8 cellular contexts compared by ENCODE assay signal in the genomic region with DNA sequence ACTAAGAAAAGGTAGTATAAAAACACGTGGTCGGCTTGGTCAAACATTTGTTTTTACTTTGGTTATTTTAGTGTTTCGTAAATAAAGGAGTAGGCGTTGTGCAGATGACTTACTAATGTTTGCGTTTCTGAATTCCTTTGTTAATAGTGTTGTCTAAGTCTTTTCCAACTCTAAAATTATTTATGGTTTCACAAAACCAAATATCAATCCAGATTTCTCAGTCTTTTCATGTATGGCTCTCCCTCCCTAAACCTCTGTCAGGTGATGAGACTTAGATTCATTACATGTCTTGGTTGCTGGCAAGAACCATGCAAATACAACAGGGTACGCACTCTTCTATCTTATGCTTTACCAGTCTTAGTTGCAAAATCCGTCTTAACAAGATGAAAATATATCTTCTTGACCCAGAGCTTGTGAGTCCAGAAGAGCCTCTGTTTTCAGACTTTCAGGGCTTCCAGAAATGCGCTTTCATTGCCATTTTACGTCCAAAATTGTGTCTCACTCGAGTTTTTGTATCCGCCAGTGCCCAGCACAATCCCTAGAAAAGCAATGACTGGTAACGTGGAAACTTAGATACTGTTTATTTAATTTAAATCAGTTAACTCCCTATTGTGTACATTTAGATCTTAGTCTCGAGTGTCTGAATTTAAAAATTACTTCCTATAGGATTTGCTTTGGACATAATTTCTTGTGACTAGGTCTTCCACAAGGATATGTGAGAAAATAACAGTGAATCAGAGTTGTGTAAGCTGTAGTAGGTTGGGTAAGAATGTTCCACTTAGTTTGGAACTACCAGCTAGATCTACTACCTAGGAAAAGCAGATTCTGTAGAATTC. TPM values are rescaled to one million over a fixed set of nuclear protein-coding genes. Genes with fewer than 3 reads are reported as not detected.
DNase-seq lines count a peak whose midpoint lies in the region; ATAC-seq, FAIRE-seq and TF ChIP-seq lines count a peak whose summit lies in the region.

No MANE protein-coding gene starts in this region.

- H3K23ac ChIP-seq in H1 (ENCODE audit: insufficient read length), result no peak overlapping the region

- peak overlapping the region; percentile 43 for H3K18ac ChIP-seq in H1 (ENCODE audit: extremely low read depth, low read length)

- CTCF ChIA-PET in activated CD8-positive, alpha-beta memory T cell treated with anti-CD3 and anti-CD28 coated beads, Interleukin-2, amount 10 ng/mL, durations not matched to agents 7 days and 5 days (lab: Charles Lee), result no interaction called here
- CTCF ChIA-PET in OCI-LY7 (lab: Charles Lee; ENCODE audit: unreplicated experiment), result no interaction called here
- CTCF ChIA-PET in H1 (lab: Charles Lee; ENCODE audit: partially characterized antibody), result interaction anchor here (0.7 to 1.8 kb wide), 2 partner anchors 30 to 191 kb away, joined by 3 to 4 read pairs; no protein-coding TSS in a partner anchor

- H3K14ac ChIP-seq in H1 (ENCODE audit: insufficient read length), result no peak overlapping the region

- H3K36me3 Mint-ChIP-seq in activated CD8-positive, alpha-beta memory T cell treated with anti-CD3 and anti-CD28 coated beads, Interleukin-2, amount 10 ng/mL, durations not matched to agents 7 days and 5 days, result peaks cover 14% of the 10 kb centered on the region
- peaks cover 10% of the 10 kb centered on the region for H3K36me3 Mint-ChIP-seq in natural killer cell

- H3K36me3 ChIP-seq in OCI-LY7 (ENCODE audit: insufficient read depth, low read length), result peaks cover 39% of the 10 kb centered on the region
- peaks cover 0 to 18% (median 0%) of the 10 kb centered on the region in 4 experiments; a peak in 3 of 8 replicates for H3K36me3 ChIP-seq in H1 (ENCODE audit: control insufficient read depth in 2 of 4, insufficient read depth in 4 of 4, low read length in 3 of 4)

- peaks cover 14% of the 10 kb centered on the region for H3K4me1 ChIP-seq in OCI-LY7 (ENCODE audit: insufficient read depth, low read length, poor library complexity, severe bottlenecking)
- peaks cover 0 to 4% (median 2%) of the 10 kb centered on the region in 4 experiments; a peak in 2 of 7 replicates for H3K4me1 ChIP-seq in H1 (replicated peaks in 1 of 4; ENCODE audit: control insufficient read depth in 3 of 4, insufficient read depth in 4 of 4, low read length in 3 of 4)

- no peaks in the 10 kb centered on the region for H3K9me2 ChIP-seq in OCI-LY7 (ENCODE audit: insufficient read depth, low read length)

- TF ChIP-seq POLR2A in H1 (IDR thresholded peaks at IDR 0.05; ENCODE audit: control extremely low read depth in 1 of 2, low read depth in 2 of 2, low read length in 2 of 2), result no peak

- H3K23me2 ChIP-seq in H1 (ENCODE audit: low read depth, low read length), result 0 out of 2 replicates have a peak, but pooled peaks cover 4% of the 10 kb centered on the region

- no peaks in the 10 kb centered on the region for H3K27me3 ChIP-seq in H1 (replicated peaks in 1 of 4; ENCODE audit: control insufficient read depth in 3 of 4, extremely low read depth in 1 of 4, insufficient read depth in 3 of 4, low read length in 3 of 4)

- peak overlapping the region; percentile 35 for H3K27ac ChIP-seq in OCI-LY7 (ENCODE audit: low read depth, low read length, poor library complexity, severe bottlenecking)
- H3K27ac ChIP-seq in H1 (ENCODE audit: low read depth, low read length), result no peak overlapping the region; the same call in 1 of the 2 replicates

- peak overlapping the region; percentile 2 for H4K5ac ChIP-seq in H1 (ENCODE audit: insufficient read length, low read depth, low read length)

- peak overlapping the region; percentile 85 for H3K27ac Mint-ChIP-seq in activated CD8-positive, alpha-beta memory T cell treated with anti-CD3 and anti-CD28 coated beads, Interleukin-2, amount 10 ng/mL, durations not matched to agents 7 days and 5 days
- H3K27ac Mint-ChIP-seq in natural killer cell, result peak overlapping the region; percentile 84 to 89

- TF ChIP-seq RAD21 in H1 (IDR thresholded peaks at IDR 0.05 in 1 of 2, conservative IDR thresholded peaks at IDR 0.05 in 1 of 2; ENCODE audit: low read depth in 2 of 2, low read length in 2 of 2), result no peak

- H2AK5ac ChIP-seq in H1 (ENCODE audit: low read depth, low read length), result no peak overlapping the region

- H3K4me2 ChIP-seq in OCI-LY7 (ENCODE audit: low read length) (peak overlapping the region; percentile 99), H1 (ENCODE audit: insufficient read depth in 1 of 2, low read depth in 2 of 2, low read length in 2 of 2) (peak overlapping the region; percentile 75 to 78)

- peak overlapping the region; percentile 19 for H3K56ac ChIP-seq in H1 (replicated peaks; ENCODE audit: insufficient read length, low read depth, low read length)

- no peak for DNase-seq in activated CD8-positive, alpha-beta memory T cell treated with anti-CD3 and anti-CD28 coated beads, Interleukin-2, amount 10 ng/mL, durations not matched to agents 7 days and 5 days
- DNase-seq in activated CD8-positive, alpha-beta memory T cell treated with anti-CD3 and anti-CD28 coated beads, Interleukin-2, amount 50 U/mL, for 4 hours, result no peak
- DNase-seq in OCI-LY7 (ENCODE audit: low spot score) (peak; percentile 29), H1 (ENCODE audit: low read depth in 1 of 2, low spot score in 2 of 2) (no peak), natural killer cell (no peak), left lobe of liver (ENCODE audit: low spot score) (no peak)

- no peaks in the 10 kb centered on the region for H3K79me1 ChIP-seq in H1 (ENCODE audit: low read depth, low read length)

- H2BK20ac ChIP-seq in H1 (ENCODE audit: low read length), result no peak overlapping the region

- 27% methylated on average over 13 of the region's 13 CpGs; no CpG with 5 or more reads in 1 of the 2 experiments for WGBS in H1 (ENCODE audit: extremely low coverage in 1 of 2, insufficient coverage in 1 of 2, insufficient read length in 1 of 2, insufficient replicate concordance in 2 of 2, low coverage in 1 of 2, low lambda C conversion rate in 2 of 2, missing lambda C conversion rate in 1 of 2), 2 experiments

- no peak for FAIRE-seq in H1 (lab: Jason Lieb, UNC)

- no peaks in the 10 kb centered on the region for H3K9me3 ChIP-seq in OCI-LY7 (ENCODE audit: low read length)
- H3K9me3 ChIP-seq in H1 (ENCODE audit: insufficient read depth in 2 of 2, low read depth in 1 of 2, low read length in 1 of 2), result no peaks in the 10 kb centered on the region

- peak overlapping the region; percentile 88 for H3K4me3 Mint-ChIP-seq in activated CD8-positive, alpha-beta memory T cell treated with anti-CD3 and anti-CD28 coated beads, Interleukin-2, amount 10 ng/mL, durations not matched to agents 7 days and 5 days
- H3K4me3 Mint-ChIP-seq in natural killer cell, result peak overlapping the region; percentile 87

- H2BK15ac ChIP-seq in H1 (ENCODE audit: low read length), result no peak overlapping the region

- no peak overlapping the region for H3K4ac ChIP-seq in H1 (replicated peaks; ENCODE audit: insufficient read length, low read depth, low read length)

- no peak for TF ChIP-seq CTCF in OCI-LY7 (conservative IDR thresholded peaks at IDR 0.05; ENCODE audit: low read length)
- no peak for TF ChIP-seq CTCF in H1 (IDR thresholded peaks at IDR 0.05; ENCODE audit: control extremely low read depth in 1 of 3, insufficient read depth in 1 of 3, low read depth in 1 of 3, low read length in 3 of 3)
- TF ChIP-seq CTCF in natural killer cell (IDR thresholded peaks at IDR 0.05), result no peak

- ATAC-seq in activated CD8-positive, alpha-beta memory T cell treated with anti-CD3 and anti-CD28 coated beads, Interleukin-2, amount 10 ng/mL, durations not matched to agents 7 days and 5 days, result no peak
- ATAC-seq in natural killer cell (no peak), left lobe of liver (no peak), GM18498 (IDR thresholded peaks at IDR 0.05; ENCODE audit: unreplicated experiment) (no peak), GM19351 (IDR thresholded peaks at IDR 0.05; ENCODE audit: unreplicated experiment) (no peak)

- H3K9me3 Mint-ChIP-seq in activated CD8-positive, alpha-beta memory T cell treated with anti-CD3 and anti-CD28 coated beads, Interleukin-2, amount 10 ng/mL, durations not matched to agents 7 days and 5 days (ENCODE audit: low read depth), result no peaks in the 10 kb centered on the region
- H3K9me3 Mint-ChIP-seq in natural killer cell, result no peaks in the 10 kb centered on the region

- POLR2A ChIA-PET in OCI-LY7 (lab: Charles Lee) (interaction anchor here (1.6 kb wide), 1 partner anchor 19 kb away, joined by 4 read pairs; no protein-coding TSS in a partner anchor), H1 (lab: Charles Lee; ENCODE audit: partially characterized antibody) (interaction anchor here (0.6 to 1.7 kb wide), 2 partner anchors 10 to 304 kb away, joined by 4 to 6 read pairs; no protein-coding TSS in a partner anchor)

- no peak overlapping the region for H2BK5ac ChIP-seq in H1 (ENCODE audit: low read depth, low read length)

- intact Hi-C loops in OCI-LY7 (cut with micrococcal nuclease; ENCODE audit: unreplicated experiment) (loop anchor here (10.0 kb wide), 1 partner anchor 574 kb away; no protein-coding TSS in a partner anchor), natural killer cell (cut with micrococcal nuclease) (loop anchor here (10.0 kb wide), 1 partner anchor 286 kb away; a partner anchor contains a TSS)

- H4K8ac ChIP-seq in H1 (ENCODE audit: extremely low read depth, insufficient read depth, low read length), result no peak overlapping the region

- peak overlapping the region; percentile 41 to 94 (median 74) for H3K9ac ChIP-seq in H1 (replicated peaks in 1 of 4; ENCODE audit: extremely low read depth in 1 of 4, low read depth in 3 of 4, low read length in 3 of 4)

- H2AFZ ChIP-seq in OCI-LY7 (ENCODE audit: low read length) (peak overlapping the region; percentile 99; the same call in 1 of the 2 replicates), H1 (ENCODE audit: low read length) (no peak overlapping the region)

- H4K91ac ChIP-seq in H1 (replicated peaks; ENCODE audit: insufficient read length, low read length), result no peak overlapping the region

- no peak overlapping the region for H2BK120ac ChIP-seq in H1 (replicated peaks; ENCODE audit: low read depth, low read length)

- no peak for TF ChIP-seq EP300 in H1 (IDR thresholded peaks at IDR 0.05; ENCODE audit: borderline replicate concordance in 1 of 2, low read depth in 2 of 2, low read length in 2 of 2)

- TSS peak; percentile 55 for BruUV-seq in OCI-LY7 (replicated peaks; lab: Mats Ljungman, UMichigan)

- H3K79me2 ChIP-seq in OCI-LY7 (ENCODE audit: insufficient read depth, low read depth, low read length) (peaks cover 43% of the 10 kb centered on the region), H1 (ENCODE audit: control insufficient read depth in 1 of 2, insufficient read depth in 2 of 2, low read length in 2 of 2) (peaks cover 0 to 58% of the 10 kb centered on the region in 2 experiments; a peak in 3 of 4 replicates)

- no peak overlapping the region for H2BK12ac ChIP-seq in H1 (ENCODE audit: low read depth, low read length)

- peaks cover 20% of the 10 kb centered on the region for H3K4me1 Mint-ChIP-seq in activated CD8-positive, alpha-beta memory T cell treated with anti-CD3 and anti-CD28 coated beads, Interleukin-2, amount 10 ng/mL, durations not matched to agents 7 days and 5 days
- peaks cover 22 to 26% of the 10 kb centered on the region in 2 donors for H3K4me1 Mint-ChIP-seq in natural killer cell

- H4K20me1 ChIP-seq in OCI-LY7 (ENCODE audit: insufficient read depth, low read length), result 0 out of 2 replicates have a peak, but pooled peaks cover 5% of the 10 kb centered on the region
- H4K20me1 ChIP-seq in H1 (replicated peaks in 1 of 2; ENCODE audit: control insufficient read depth in 1 of 2, insufficient read depth in 2 of 2, low read length in 2 of 2), result peaks cover 0 to 2% of the 10 kb centered on the region in 2 experiments

- peaks cover 21% of the 10 kb centered on the region for H3K27me3 Mint-ChIP-seq in activated CD8-positive, alpha-beta memory T cell treated with anti-CD3 and anti-CD28 coated beads, Interleukin-2, amount 10 ng/mL, durations not matched to agents 7 days and 5 days
- peaks cover 0 to 3% of the 10 kb centered on the region in 2 donors for H3K27me3 Mint-ChIP-seq in natural killer cell (ENCODE audit: low read depth in 2 of 2)

- H3K4me3 ChIP-seq in OCI-LY7 (ENCODE audit: low read depth, low read length, poor library complexity, severe bottlenecking) (peak overlapping the region; percentile 85), H1 (ENCODE audit: extremely low read depth in 1 of 4, insufficient read depth in 2 of 4, low read depth in 3 of 4, low read length in 4 of 4) (peak overlapping the region; percentile 72 to 82 (median 78))

RNA-seq across cellular contexts. Expression of a gene that starts 0.9 kb away (rescaled TPM):
- total RNA-seq in activated CD8-positive, alpha-beta memory T cell treated with anti-CD3 and anti-CD28 coated beads, Interleukin-2, amount 10 ng/mL, durations not matched to agents 7 days and 5 days, result 1 to 10 TPM; 6.5 to 6.8 TPM
- total RNA-seq in OCI-LY7 (2014; rRNA removed; shearing (Covaris generic)), result 18.5 and 18.9 TPM in 2 replicates
- total RNA-seq in OCI-LY7 (2022) (18.7 and 18.8 TPM in 2 replicates), natural killer cell (10 to 100 TPM in 2 of 3 donors, 1 to 10 TPM in 1; 9.5 to 11.7 (median 10.4) TPM), left lobe of liver (21.0 TPM)
- total RNA-seq in H1 (2021; fragmentation: NEBNext Ultra II Directional; extraction: Animal tissue kit (Norgen Biotek cat#: 25700)), result 11.0 and 15.0 TPM in 2 replicates
- 4.4 and 5.4 TPM in 2 replicates for polyA plus RNA-seq in H1 (2011; rRNA removed)
- 7.7 TPM for polyA plus RNA-seq in H1 (2011; cell fraction: cytosol; rRNA removed)
- polyA plus RNA-seq in H1 (2011; cell fraction: nucleus; rRNA removed), result 4.0 TPM
- polyA plus RNA-seq in H1 (2012, experiment 1 of 2), result 4.3 to 9.8 TPM (median 5.1 TPM) in 4 replicates
- 1.5 TPM for polyA plus RNA-seq in H1 (2012, experiment 2 of 2)
- 9.1 TPM for polyA plus RNA-seq in H1 (2013, experiment 1 of 2)
- polyA plus RNA-seq in H1 (2013, experiment 2 of 2), result 8.0 TPM
- 7.5 and 10.7 TPM in 2 replicates for polyA minus RNA-seq in H1 (2011; rRNA and poly(A)+ RNA removed)
- polyA minus RNA-seq in H1 (2011; cell fraction: cytosol; rRNA and poly(A)+ RNA removed), result 6.7 TPM
- polyA minus RNA-seq in H1 (2011; cell fraction: nucleus; rRNA and poly(A)+ RNA removed), result 35.3 TPM

RNA-seq across cellular contexts. Expression of a gene that starts 59.8 kb away (rescaled TPM):
- total RNA-seq in activated CD8-positive, alpha-beta memory T cell treated with anti-CD3 and anti-CD28 coated beads, Interleukin-2, amount 10 ng/mL, durations not matched to agents 7 days and 5 days, result not detected
- total RNA-seq in OCI-LY7 (2014; rRNA removed; shearing (Covaris generic)), result not detected in 2 replicates
- total RNA-seq in OCI-LY7 (2022), result not detected in 2 replicates
- total RNA-seq in H1 (2021; fragmentation: NEBNext Ultra II Directional; extraction: Animal tissue kit (Norgen Biotek cat#: 25700)), result 0.73 and 1.5 TPM in 2 replicates
- 0.63 and 0.72 TPM in 2 replicates for polyA plus RNA-seq in H1 (2011; rRNA removed)
- polyA plus RNA-seq in H1 (2011; cell fraction: cytosol; rRNA removed), result 0.28 TPM
- polyA plus RNA-seq in H1 (2011; cell fraction: nucleus; rRNA removed), result 2.1 TPM
- polyA plus RNA-seq in H1 (2012, experiment 1 of 2), result 0.50 to 0.82 TPM (median 0.68 TPM) in 4 replicates
- 0.25 TPM for polyA plus RNA-seq in H1 (2012, experiment 2 of 2)
- polyA plus RNA-seq in H1 (2013, experiment 1 of 2), result 1.4 TPM
- polyA plus RNA-seq in H1 (2013, experiment 2 of 2), result 0.96 TPM
- polyA minus RNA-seq in H1 (2011; rRNA and poly(A)+ RNA removed), result 0.25 and 0.61 TPM in 2 replicates
- 3.4 TPM for polyA minus RNA-seq in H1 (2011; cell fraction: cytosol; rRNA and poly(A)+ RNA removed)
- polyA minus RNA-seq in H1 (2011; cell fraction: nucleus; rRNA and poly(A)+ RNA removed), result 5.3 TPM
- 10 to 100 TPM in 1 of 3 donors, 1 to 10 TPM in 2; 1.0 to 33.1 (median 7.2) TPM for total RNA-seq in natural killer cell
- total RNA-seq in left lobe of liver, result 50.5 TPM
